ENCODE assay signal across 9 cellular contexts in the genomic region with DNA sequence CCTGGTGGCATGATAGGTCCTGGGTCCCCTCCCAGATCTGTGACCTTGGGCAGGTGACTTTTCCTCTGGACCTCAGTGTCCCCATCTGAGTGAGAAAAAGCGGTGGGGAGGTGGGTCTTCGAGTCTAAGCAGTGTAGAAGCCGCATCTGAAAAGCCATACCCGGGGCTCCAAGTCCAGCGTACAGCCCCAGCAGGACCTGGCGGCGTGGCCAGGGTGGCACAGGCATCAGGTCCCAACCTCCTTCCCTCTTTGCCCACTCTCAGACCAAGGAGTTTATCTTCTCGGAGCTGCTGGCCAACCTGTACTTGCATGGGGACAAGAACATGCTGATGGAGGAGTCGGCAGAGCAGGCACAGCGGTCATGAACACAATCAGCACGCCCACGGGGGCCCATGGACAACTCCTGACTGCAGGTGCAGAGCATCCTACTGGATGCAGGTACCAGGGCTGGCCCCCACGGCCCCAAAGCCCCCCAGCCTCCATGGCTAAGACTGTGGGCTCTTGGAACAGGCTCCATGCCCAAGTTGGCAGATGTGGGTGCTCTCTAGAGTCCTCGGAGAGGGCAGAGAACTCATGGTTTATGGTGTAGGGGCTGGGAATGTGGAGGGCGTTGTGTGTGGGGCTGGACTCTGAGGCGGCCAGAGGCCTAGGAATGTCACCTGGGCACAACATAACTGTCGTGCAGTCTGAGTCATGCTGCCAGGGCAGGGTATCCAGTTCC. TPM values are rescaled to one million over a fixed set of nuclear protein-coding genes. Genes with fewer than 3 reads are reported as not detected.
"Had no signal": no experiment of that assay in that cellular context is flagged by ENCODE, and none has a peak within 500 bp of the region (broad histone marks: within the 10 kb centered on the region; RNA-seq: fewer than 3 reads in every experiment).

No MANE protein-coding gene starts in this region.

RNA-seq across cellular contexts. Expression of a gene that starts 18.8 kb away (rescaled TPM):
- total RNA-seq: activated CD4-positive, alpha-beta memory T cell treated with anti-CD3 and anti-CD28 coated beads, Interleukin-2, amount 10 ng/mL, durations not matched to agents 7 days and 5 days; activated CD4-positive, alpha-beta T cell treated with anti-CD3 and anti-CD28 coated beads for 36 hours; activated CD4-positive, alpha-beta T cell treated with anti-CD3 and anti-CD28 coated beads, Interleukin-2, amount 10 ng/mL, durations not matched to agents 7 days and 5 days; activated CD8-positive, alpha-beta memory T cell treated with anti-CD3 and anti-CD28 coated beads, Interleukin-2, amount 10 ng/mL, durations not matched to agents 7 days and 5 days; activated CD8-positive, alpha-beta T cell treated with anti-CD3 and anti-CD28 coated beads, Interleukin-2, amount 10 ng/mL, durations not matched to agents 7 days and 5 days; activated naive CD8-positive, alpha-beta T cell treated with anti-CD3 and anti-CD28 coated beads for 36 hours; activated T-helper 2 cell treated with anti-CD3 and anti-CD28 coated beads, Interferon-gamma antibody, Interleukin-2, Interleukin-4, amounts not matched to agents 10 μg/mL and 5 μg/mL and 100 μg/mL, durations not matched to agents 14 hours and 24 hours and 36 hours; body of pancreas; cardiac septum had no signal
